In genomic region chr5:68433921-68434879, GRCh38 we compare ENCODE assay signal across 8 cellular contexts.
DNase-seq lines count a peak whose midpoint lies in the region; ATAC-seq and TF ChIP-seq lines count a peak whose summit lies in the region.

No MANE protein-coding gene starts in this region.

- no peaks in the 10 kb centered on the region for H3K27me3 ChIP-seq in transverse colon

- peaks cover 0 to 29% (median 0%) of the 10 kb centered on the region in 4 donors for H3K4me1 ChIP-seq in transverse colon

- peak overlapping the region; percentile 62 to 70 (median 67) for H3K27ac ChIP-seq in transverse colon

- in situ Hi-C loops in transverse colon (cut with MboI; ENCODE audit: low pct_ligation_motif_present in 1 of 4, low pct_unique_long_range_greater_than_20kb in 1 of 4, low sequenced_read_pairs in 3 of 4), result no loop called here

- DNase-seq in SIG-M5 treated with dmso at 0.1 percent for 504 hours (lab: John Stamatoyannopoulos, UW; ENCODE audit: unreplicated experiment) (peak; percentile 94), glomerular visceral epithelial cell (ENCODE audit: extremely low spot score) (peak; percentile 100), progenitor cell of endocrine pancreas (ENCODE audit: low spot score, unreplicated experiment) (no peak), transverse colon (peak; percentile 71), NCI-H2196 (lab: John Stamatoyannopoulos, UW; ENCODE audit: unreplicated experiment) (no peak)
- DNase-seq in activated naive CD4-positive, alpha-beta T cell treated with anti-CD3 and anti-CD28 coated beads for 36 hours, result peak; percentile 97

- ATAC-seq in GM18873 (IDR thresholded peaks at IDR 0.05; ENCODE audit: low FRiP score, unreplicated experiment) (peak; percentile 98), HG03095 (IDR thresholded peaks at IDR 0.05; ENCODE audit: unreplicated experiment) (peak; percentile 95)

- TF ChIP-seq CTCF in progenitor cell of endocrine pancreas (IDR thresholded peaks at IDR 0.05; ENCODE audit: unreplicated experiment), result no peak
- TF ChIP-seq CTCF in transverse colon (IDR thresholded peaks at IDR 0.05), result no peak

- no peaks in the 10 kb centered on the region for H3K36me3 Mint-ChIP-seq in activated naive CD4-positive, alpha-beta T cell treated with anti-CD3 and anti-CD28 coated beads for 36 hours (ENCODE audit: low read depth)
- no peaks in the 10 kb centered on the region for H3K36me3 Mint-ChIP-seq in progenitor cell of endocrine pancreas (ENCODE audit: insufficient read depth)

- no peaks in the 10 kb centered on the region for H3K9me3 Mint-ChIP-seq in activated naive CD4-positive, alpha-beta T cell treated with anti-CD3 and anti-CD28 coated beads for 36 hours
- no peaks in the 10 kb centered on the region for H3K9me3 Mint-ChIP-seq in progenitor cell of endocrine pancreas (ENCODE audit: low read depth)

- no peak overlapping the region for H3K4me3 ChIP-seq in transverse colon

- peaks cover 12% of the 10 kb centered on the region for H3K27me3 Mint-ChIP-seq in activated naive CD4-positive, alpha-beta T cell treated with anti-CD3 and anti-CD28 coated beads for 36 hours (ENCODE audit: low read depth)
- peaks cover 14% of the 10 kb centered on the region for H3K27me3 Mint-ChIP-seq in progenitor cell of endocrine pancreas

- peak overlapping the region; percentile 73 for H3K27ac Mint-ChIP-seq in activated naive CD4-positive, alpha-beta T cell treated with anti-CD3 and anti-CD28 coated beads for 36 hours
- peak overlapping the region; percentile 83 for H3K27ac Mint-ChIP-seq in progenitor cell of endocrine pancreas

- TF ChIP-seq POLR2A in transverse colon (IDR thresholded peaks at IDR 0.05), result no peak

- H3K4me1 Mint-ChIP-seq in activated naive CD4-positive, alpha-beta T cell treated with anti-CD3 and anti-CD28 coated beads for 36 hours (ENCODE audit: low read depth), result peaks cover 51% of the 10 kb centered on the region
- peaks cover 3% of the 10 kb centered on the region for H3K4me1 Mint-ChIP-seq in progenitor cell of endocrine pancreas (ENCODE audit: low read depth)

- H3K9me3 ChIP-seq in transverse colon, result no peaks in the 10 kb centered on the region

- no peaks in the 10 kb centered on the region for H3K36me3 ChIP-seq in transverse colon

- WGBS in transverse colon (ENCODE audit: low coverage in 1 of 2), 2 donors, result 47 to 80% methylated on average over 11 to 27 of the region's 27 CpGs

- intact Hi-C loops in activated naive CD4-positive, alpha-beta T cell treated with anti-CD3 and anti-CD28 coated beads for 36 hours (cut with micrococcal nuclease), result loop anchor here (1.0 to 10.0 kb wide), 16 partner anchors 9 to 1612 kb away; partner anchors contain the start of gene PIK3R1
- intact Hi-C loops in transverse colon (cut with DNase I; ENCODE audit: low total_unique reads), result no loop called here

- peak overlapping the region; percentile 23 for H3K4me3 Mint-ChIP-seq in activated naive CD4-positive, alpha-beta T cell treated with anti-CD3 and anti-CD28 coated beads for 36 hours
- no peak overlapping the region for H3K4me3 Mint-ChIP-seq in progenitor cell of endocrine pancreas (ENCODE audit: low read depth)

- peak; percentile 29 for TF ChIP-seq EP300 in transverse colon (IDR thresholded peaks at IDR 0.05; ENCODE audit: low read depth)

- CTCF ChIA-PET in activated naive CD4-positive, alpha-beta T cell treated with anti-CD3 and anti-CD28 coated beads for 36 hours (lab: Charles Lee), result interaction anchor here (0.7 to 2.5 kb wide), 4 partner anchors 23 to 154 kb away, joined by 3 to 8 read pairs (median 4); no protein-coding TSS in a partner anchor

Comparison
In these comparisons a context has a peak if more than half of its experiments do, and no peak if none do; other contexts are left out.
1. DNase-seq: peak in SIG-M5 treated with dmso at 0.1 percent for 504 hours (single experiment), activated naive CD4-positive, alpha-beta T cell treated with anti-CD3 and anti-CD28 coated beads for 36 hours (single experiment), glomerular visceral epithelial cell (single experiment) and transverse colon (single experiment); none in progenitor cell of endocrine pancreas (single experiment) and NCI-H2196 (single experiment).